Comparison of ENCODE assay signal across 8 cellular contexts in genomic region chr20:62792940-62793756, GRCh38. TPM values are rescaled to one million over a fixed set of nuclear protein-coding genes. Genes with fewer than 3 reads are reported as not detected.
DNase-seq lines count a peak whose midpoint lies in the region; ATAC-seq and TF ChIP-seq lines count a peak whose summit lies in the region.

No MANE protein-coding gene starts in this region.

- no peaks in the 10 kb centered on the region for H3K9me3 ChIP-seq in Panc1 (ENCODE audit: control insufficient read depth, insufficient read depth, low read depth, low read length)
- H3K9me3 ChIP-seq in iPS-15b (ENCODE audit: control insufficient read depth, insufficient read depth, low read length) = no peaks in the 10 kb centered on the region

- H3K36me3 ChIP-seq in Panc1 (ENCODE audit: control insufficient read depth, insufficient read depth, low read length) = peaks cover 3% of the 10 kb centered on the region; the same call in 1 of the 2 replicates
- peaks cover 5% of the 10 kb centered on the region for H3K36me3 ChIP-seq in iPS-15b (ENCODE audit: control insufficient read depth, insufficient read depth, low read length)

- H3K27me3 ChIP-seq in Panc1 (ENCODE audit: control insufficient read depth, insufficient read depth, low read length) (no peaks in the 10 kb centered on the region), iPS-15b (ENCODE audit: control insufficient read depth, insufficient read depth, low read length) (peaks cover 2% of the 10 kb centered on the region)

- H3K4me1 Mint-ChIP-seq in stimulated activated naive CD8-positive, alpha-beta T cell treated with anti-CD3 and anti-CD28 coated beads, Interleukin-15, Interleukin-2, amounts not matched to agents 100 ng/mL and 50 ng/mL, for 24 hours (ENCODE audit: low read depth) = peaks cover 32% of the 10 kb centered on the region
- peaks cover 2% of the 10 kb centered on the region for H3K4me1 Mint-ChIP-seq in endothelial cell (ENCODE audit: unreplicated experiment)

- no peaks in the 10 kb centered on the region for H3K27me3 Mint-ChIP-seq in stimulated activated naive CD8-positive, alpha-beta T cell treated with anti-CD3 and anti-CD28 coated beads, Interleukin-15, Interleukin-2, amounts not matched to agents 100 ng/mL and 50 ng/mL, for 24 hours
- peaks cover 4% of the 10 kb centered on the region for H3K27me3 Mint-ChIP-seq in endothelial cell (ENCODE audit: unreplicated experiment)

- H3K36me3 Mint-ChIP-seq in stimulated activated naive CD8-positive, alpha-beta T cell treated with anti-CD3 and anti-CD28 coated beads, Interleukin-15, Interleukin-2, amounts not matched to agents 100 ng/mL and 50 ng/mL, for 24 hours (ENCODE audit: low read depth) = peaks cover 4% of the 10 kb centered on the region
- H3K36me3 Mint-ChIP-seq in endothelial cell (ENCODE audit: low read depth, unreplicated experiment) = peaks cover under 1% of the 10 kb centered on the region

- H3K4me3 ChIP-seq in Panc1 (ENCODE audit: low read depth in 2 of 2, low read length in 2 of 2) (no peak overlapping the region; a peak in 1 of 4 replicates), iPS-15b (ENCODE audit: low read depth, low read length) (peak overlapping the region; percentile 43)

- H3K9ac ChIP-seq in iPS-15b (ENCODE audit: low read depth, low read length) = no peak overlapping the region

- CTCF ChIA-PET in Panc1 (lab: Charles Lee) = interaction anchor here (1.2 kb wide), 1 partner anchor 107 kb away, joined by 3 read pairs; no protein-coding TSS in a partner anchor

- POLR2A ChIA-PET in Panc1 (lab: Charles Lee) = no interaction called here

- H3K27ac ChIP-seq in Panc1 (ENCODE audit: low read length) = peak overlapping the region; percentile 87

- no peak for ATAC-seq in Panc1
- ATAC-seq in GM21786 (IDR thresholded peaks at IDR 0.05; ENCODE audit: unreplicated experiment) = no peak

- intact Hi-C loops in Panc1 (cut with micrococcal nuclease; ENCODE audit: unreplicated experiment) = loop anchor here (10.0 kb wide), 1 partner anchor 318 kb away; the partner anchor contains the start of gene GATA5

- TF ChIP-seq CTCF in Panc1 (IDR thresholded peaks at IDR 0.05) (no peak), endothelial cell (IDR thresholded peaks at IDR 0.05; ENCODE audit: unreplicated experiment) (no peak)

- H3K27ac Mint-ChIP-seq in stimulated activated naive CD8-positive, alpha-beta T cell treated with anti-CD3 and anti-CD28 coated beads, Interleukin-15, Interleukin-2, amounts not matched to agents 100 ng/mL and 50 ng/mL, for 24 hours = peak overlapping the region; percentile 61
- no peak overlapping the region for H3K27ac Mint-ChIP-seq in endothelial cell (ENCODE audit: unreplicated experiment)

- in situ Hi-C loops in Panc1 (cut with HindIII; ENCODE audit: low pct_unique_long_range_greater_than_20kb, low sequenced_read_pairs) = no loop called here

- no peaks in the 10 kb centered on the region for H3K9me3 Mint-ChIP-seq in stimulated activated naive CD8-positive, alpha-beta T cell treated with anti-CD3 and anti-CD28 coated beads, Interleukin-15, Interleukin-2, amounts not matched to agents 100 ng/mL and 50 ng/mL, for 24 hours
- no peaks in the 10 kb centered on the region for H3K9me3 Mint-ChIP-seq in endothelial cell (ENCODE audit: unreplicated experiment)

- DNase-seq in NCI-H146 (lab: John Stamatoyannopoulos, UW) (peak; percentile 41), NCI-H146 treated with DMSO at 0.1 percent for 48 hours (lab: John Stamatoyannopoulos, UW; ENCODE audit: unreplicated experiment) (no peak), Panc1 (ENCODE audit: low read depth, low spot score) (no peak), SIG-M5 (lab: John Stamatoyannopoulos, UW) (no peak), endothelial cell (ENCODE audit: low spot score) (no peak)

- H3K4me1 ChIP-seq in Panc1 (ENCODE audit: control insufficient read depth, insufficient read depth, low read length) = peaks cover 22% of the 10 kb centered on the region
- no peaks in the 10 kb centered on the region for H3K4me1 ChIP-seq in iPS-15b (ENCODE audit: control insufficient read depth, insufficient read depth, low read length)

- BruUV-seq in Panc1 (replicated peaks; lab: Mats Ljungman, UMichigan) = no TSS peak

- peak overlapping the region; percentile 67 for H3K4me3 Mint-ChIP-seq in stimulated activated naive CD8-positive, alpha-beta T cell treated with anti-CD3 and anti-CD28 coated beads, Interleukin-15, Interleukin-2, amounts not matched to agents 100 ng/mL and 50 ng/mL, for 24 hours
- H3K4me3 Mint-ChIP-seq in endothelial cell (ENCODE audit: unreplicated experiment) = no peak overlapping the region

RNA-seq across cellular contexts. Expression of gene MRGBP, which starts 3.1 kb away (rescaled TPM):
- total RNA-seq in Panc1 (2021; ENCODE audit: unreplicated experiment) (49.9 TPM), endothelial cell (ENCODE audit: unreplicated experiment) (10.9 TPM)
- 46.9 TPM for polyA plus RNA-seq in Panc1 (2012; ENCODE audit: insufficient read length)

RNA-seq across cellular contexts. Expression of gene OGFR, which starts 11.5 kb away (rescaled TPM):
- total RNA-seq in Panc1 (2021; ENCODE audit: unreplicated experiment) (47.3 TPM), endothelial cell (ENCODE audit: unreplicated experiment) (27.6 TPM)
- 60.2 TPM for polyA plus RNA-seq in Panc1 (2012; ENCODE audit: insufficient read length)

RNA-seq across cellular contexts. Expression of gene COL9A3, which starts 23.7 kb away (rescaled TPM):
- total RNA-seq in Panc1 (2021; ENCODE audit: unreplicated experiment) (46.6 TPM), endothelial cell (ENCODE audit: unreplicated experiment) (1.8 TPM)
- polyA plus RNA-seq in Panc1 (2012; ENCODE audit: insufficient read length) = 53.7 TPM

Comparison
In these comparisons a context has a peak if more than half of its experiments do, and no peak if none do; other contexts are left out.
1. RNA of gene COL9A3, which starts 23.7 kb away (total RNA-seq): 46.6 TPM in Panc1 (single experiment); 1.8 TPM in endothelial cell (single experiment); every median in the first group is over 10 times any median in the second.